32 cellular contexts compared by ENCODE assay signal in the genomic region with DNA sequence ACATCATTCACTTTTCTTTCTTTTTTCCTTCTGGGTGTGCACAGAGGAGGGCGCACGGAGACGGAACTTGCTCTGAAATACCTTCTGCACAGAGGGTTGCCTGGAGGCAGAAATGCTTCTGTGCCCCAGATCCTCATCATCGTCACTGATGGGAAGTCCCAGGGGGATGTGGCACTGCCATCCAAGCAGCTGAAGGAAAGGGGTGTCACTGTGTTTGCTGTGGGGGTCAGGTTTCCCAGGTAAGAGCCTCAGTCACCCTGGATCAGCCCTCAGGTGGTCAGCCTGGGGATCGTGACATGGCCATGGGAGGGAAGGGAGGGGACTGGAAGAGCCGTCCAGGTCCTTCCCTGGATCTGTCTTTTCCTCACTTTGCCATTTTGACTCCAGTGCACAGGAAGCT. TPM values are rescaled to one million over a fixed set of nuclear protein-coding genes. Genes with fewer than 3 reads are reported as not detected.
"Had no signal": no experiment of that assay in that cellular context is flagged by ENCODE, and none has a peak within 500 bp of the region (broad histone marks: within the 10 kb centered on the region; RNA-seq: fewer than 3 reads in every experiment).

No MANE protein-coding gene starts in this region.

- H3K27ac ChIP-seq: brain microvascular endothelial cell, SK-N-MC, WERI-Rb-1 had no signal

- H3K27me3 ChIP-seq: MG63, SJCRH30 had no signal

- DNase-seq: activated CD4-positive, alpha-beta T cell treated with anti-CD3 and anti-CD28 coated beads for 1 hour; activated CD4-positive, alpha-beta T cell treated with anti-CD3 and anti-CD28 coated beads, Interleukin-2, amount 10 ng/mL, durations not matched to agents 24 days and 14 days; activated CD4-positive, alpha-beta T cell treated with anti-CD3 and anti-CD28 coated beads, Interleukin-2, amount 50 U/mL, for 4 hours; activated CD4-positive, CD25-positive, alpha-beta regulatory T cell; activated CD8-positive, alpha-beta T cell treated with anti-CD3 and anti-CD28 coated beads for 36 hours; activated naive CD4-positive, alpha-beta T cell treated with anti-CD3 and anti-CD28 coated beads, Interleukin-2, amount 10 ng/mL, durations not matched to agents 7 days and 5 days; activated naive CD8-positive, alpha-beta T cell treated with anti-CD3 and anti-CD28 coated beads, Interleukin-2, amount 50 U/mL, for 24 hours; activated T-cell treated with anti-CD3 and anti-CD28 coated beads, Interleukin-2, amount 50 U/mL, for 24 hours; aorta; brain microvascular endothelial cell; Kasumi-1; KG1; MG63; NCI-H1048; NCI-H1105 treated with DMSO at 0.1 percent for 48 hours; NCI-H1436; NCI-H1694; NCI-H1930; NCI-H2081 treated with DMSO at 0.1 percent for 48 hours; NCI-H345; NCI-H524 treated with DMSO at 0.1 percent for 48 hours; SHP77; SJCRH30; T1000; WERI-Rb-1 had no signal

- ATAC-seq: activated CD8-positive, alpha-beta T cell treated with anti-CD3 and anti-CD28 coated beads for 36 hours; activated naive CD8-positive, alpha-beta T cell treated with anti-CD3 and anti-CD28 coated beads, Interleukin-2, amount 50 U/mL, for 24 hours had no signal

- H3K9me3 ChIP-seq: MG63, SJCRH30 had no signal

- H3K4me3 ChIP-seq: MG63, SJCRH30, SK-N-MC had no signal

- H3K36me3 ChIP-seq: brain microvascular endothelial cell, MG63, SJCRH30, WERI-Rb-1 had no signal

RNA-seq across cellular contexts. Expression of a gene that starts 33.6 kb away (rescaled TPM):
- total RNA-seq: activated CD4-positive, alpha-beta T cell treated with anti-CD3 and anti-CD28 coated beads, Interleukin-2, amount 10 ng/mL, durations not matched to agents 24 days and 14 days; activated CD8-positive, alpha-beta memory T cell treated with anti-CD3 and anti-CD28 coated beads for 36 hours; activated CD8-positive, alpha-beta T cell treated with anti-CD3 and anti-CD28 coated beads for 36 hours; activated T-helper 2 cell treated with anti-CD3 and anti-CD28 coated beads, Interferon-gamma antibody, Interleukin-2, Interleukin-4, amounts not matched to agents 10 μg/mL and 5 μg/mL and 100 μg/mL, durations not matched to agents 14 hours and 24 hours and 36 hours; NCI-H460; RPMI7951; SJCRH30; T-helper 1 cell treated with Interleukin-12 subunit alpha and Interleukin-12 subunit beta and Interleukin-4 antibody, amounts not matched to agents 30 ng/mL and 1 ng/mL, for 36 hours; T-helper 2 cell treated with Interferon-gamma antibody and Interleukin-4, amounts not matched to agents 100 ng/mL and 5 ng/mL, for 36 hours had no signal
